29 cellular contexts compared by ENCODE assay signal in the genomic region with DNA sequence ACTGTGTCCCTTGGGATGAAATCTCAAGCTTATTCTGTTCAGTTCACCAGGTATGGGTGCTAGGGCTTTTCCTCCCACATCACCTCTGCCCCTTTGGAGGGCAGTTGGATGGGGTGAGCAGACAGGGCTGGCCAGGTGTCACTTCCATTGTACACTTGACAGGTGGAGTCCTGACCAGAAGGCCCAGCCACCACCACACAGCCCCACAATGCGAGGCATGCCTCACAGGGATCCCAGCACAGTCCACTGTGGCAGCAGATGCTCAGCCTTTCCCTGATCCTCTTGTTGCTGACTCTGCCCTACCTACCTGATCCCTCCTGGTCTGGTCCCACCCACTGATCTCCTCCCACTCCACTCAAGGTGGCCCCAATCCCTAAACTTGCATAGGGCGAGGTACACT.
"Had no signal": no experiment of that assay in that cellular context is flagged by ENCODE, and none has a peak within 500 bp of the region (broad histone marks: within the 10 kb centered on the region; RNA-seq: fewer than 3 reads in every experiment).

No MANE protein-coding gene starts in this region.

- ATAC-seq: activated CD8-positive, alpha-beta memory T cell treated with anti-CD3 and anti-CD28 coated beads, Interleukin-2, amount 10 ng/mL, durations not matched to agents 7 days and 5 days had no signal

- H3K27ac Mint-ChIP-seq: activated B cell treated with CpG ODN at 0.5 μM for 24 hours; activated CD4-positive, alpha-beta T cell treated with anti-CD3 and anti-CD28 coated beads, Interleukin-2, amount 10 ng/mL, durations not matched to agents 24 days and 14 days; activated CD8-positive, alpha-beta memory T cell treated with anti-CD3 and anti-CD28 coated beads, Interleukin-2, amount 10 ng/mL, durations not matched to agents 7 days and 5 days; activated naive CD8-positive, alpha-beta T cell; activated T-cell treated with anti-CD3 and anti-CD28 coated beads, Interleukin-2, amount 50 U/mL, for 24 hours; activated T-helper 1 cell treated with anti-CD3 and anti-CD28 coated beads, Interleukin-12 subunit alpha, Interleukin-12 subunit beta, Interleukin-2, Interleukin-4 antibody, amounts not matched to agents 30 ng/mL and 10 ng/mL and 1 ng/mL, durations not matched to agents 14 hours and 24 hours and 36 hours; T-helper 1 cell treated with Interleukin-12 subunit alpha and Interleukin-12 subunit beta and Interleukin-4 antibody, amounts not matched to agents 30 μg/mL and 1 μg/mL, for 36 hours had no signal

- H3K27me3 ChIP-seq: Peyer's patch had no signal

- DNase-seq: activated B cell treated with CpG ODN at 0.5 μM for 24 hours; activated CD4-positive, alpha-beta T cell treated with anti-CD3 and anti-CD28 coated beads for 1 hour; activated CD4-positive, alpha-beta T cell treated with anti-CD3 and anti-CD28 coated beads, Interleukin-2, amount 10 ng/mL, durations not matched to agents 24 days and 14 days; activated CD4-positive, alpha-beta T cell treated with anti-CD3 and anti-CD28 coated beads, Interleukin-2, amount 50 U/mL, for 48 hours; activated CD8-positive, alpha-beta memory T cell treated with anti-CD3 and anti-CD28 coated beads, Interleukin-2, amount 10 ng/mL, durations not matched to agents 7 days and 5 days; activated effector memory CD4-positive, alpha-beta T cell treated with anti-CD3 and anti-CD28 coated beads, Interleukin-2, amount 50 U/mL, for 16 hours; activated naive CD4-positive, alpha-beta T cell treated with Interleukin-2 at 50 U/mL for 16 hours; activated T-cell treated with anti-CD3 and anti-CD28 coated beads, Interleukin-2, amount 50 U/mL, for 24 hours; amygdala; IMR-90; Kasumi-1; KBM-7; NCI-H1048; NCI-H146; NCI-H187 treated with DMSO at 0.1 percent for 48 hours; NCI-H2081 treated with DMSO at 0.1 percent for 48 hours; NCI-H2171; NCI-H2227 treated with DMSO at 0.1 percent for 48 hours; NCI-H446 treated with DMSO at 0.1 percent for 48 hours; NCI-H524 treated with DMSO at 0.1 percent for 48 hours; NCI-H748 treated with DMSO at 0.1 percent for 48 hours; NK-92 treated with Interleukin-12 subunit alpha and Interleukin-12 subunit beta, amount 100 ng/mL, for 24 hours; OCI-M1; Peyer's patch; SHP77 treated with DMSO at 0.1 percent for 48 hours had no signal

- H3K27me3 Mint-ChIP-seq: activated B cell treated with CpG ODN at 0.5 μM for 24 hours; activated naive CD8-positive, alpha-beta T cell; activated T-cell treated with anti-CD3 and anti-CD28 coated beads, Interleukin-2, amount 50 U/mL, for 24 hours had no signal

- H3K27ac ChIP-seq: Peyer's patch had no signal

- H3K4me3 Mint-ChIP-seq: activated B cell treated with CpG ODN at 0.5 μM for 24 hours; activated CD4-positive, alpha-beta T cell treated with anti-CD3 and anti-CD28 coated beads, Interleukin-2, amount 10 ng/mL, durations not matched to agents 24 days and 14 days; activated CD8-positive, alpha-beta memory T cell treated with anti-CD3 and anti-CD28 coated beads, Interleukin-2, amount 10 ng/mL, durations not matched to agents 7 days and 5 days; activated naive CD8-positive, alpha-beta T cell; activated T-cell treated with anti-CD3 and anti-CD28 coated beads, Interleukin-2, amount 50 U/mL, for 24 hours; activated T-helper 1 cell treated with anti-CD3 and anti-CD28 coated beads, Interleukin-12 subunit alpha, Interleukin-12 subunit beta, Interleukin-2, Interleukin-4 antibody, amounts not matched to agents 30 ng/mL and 10 ng/mL and 1 ng/mL, durations not matched to agents 14 hours and 24 hours and 36 hours; brain; T-helper 1 cell treated with Interleukin-12 subunit alpha and Interleukin-12 subunit beta and Interleukin-4 antibody, amounts not matched to agents 30 μg/mL and 1 μg/mL, for 36 hours had no signal

- H3K4me3 ChIP-seq: Peyer's patch had no signal

- H3K36me3 ChIP-seq: Peyer's patch had no signal

- H3K9me3 Mint-ChIP-seq: activated B cell treated with CpG ODN at 0.5 μM for 24 hours; activated CD4-positive, alpha-beta T cell treated with anti-CD3 and anti-CD28 coated beads, Interleukin-2, amount 10 ng/mL, durations not matched to agents 24 days and 14 days; activated T-cell treated with anti-CD3 and anti-CD28 coated beads, Interleukin-2, amount 50 U/mL, for 24 hours; activated T-helper 1 cell treated with anti-CD3 and anti-CD28 coated beads, Interleukin-12 subunit alpha, Interleukin-12 subunit beta, Interleukin-2, Interleukin-4 antibody, amounts not matched to agents 30 ng/mL and 10 ng/mL and 1 ng/mL, durations not matched to agents 14 hours and 24 hours and 36 hours; brain; T-helper 1 cell treated with Interleukin-12 subunit alpha and Interleukin-12 subunit beta and Interleukin-4 antibody, amounts not matched to agents 30 μg/mL and 1 μg/mL, for 36 hours had no signal

- H3K36me3 Mint-ChIP-seq: activated CD8-positive, alpha-beta memory T cell treated with anti-CD3 and anti-CD28 coated beads, Interleukin-2, amount 10 ng/mL, durations not matched to agents 7 days and 5 days; activated naive CD8-positive, alpha-beta T cell; brain had no signal

- H3K9me3 ChIP-seq: Peyer's patch had no signal
